22 cellular contexts compared by ENCODE assay signal in the genomic region with DNA sequence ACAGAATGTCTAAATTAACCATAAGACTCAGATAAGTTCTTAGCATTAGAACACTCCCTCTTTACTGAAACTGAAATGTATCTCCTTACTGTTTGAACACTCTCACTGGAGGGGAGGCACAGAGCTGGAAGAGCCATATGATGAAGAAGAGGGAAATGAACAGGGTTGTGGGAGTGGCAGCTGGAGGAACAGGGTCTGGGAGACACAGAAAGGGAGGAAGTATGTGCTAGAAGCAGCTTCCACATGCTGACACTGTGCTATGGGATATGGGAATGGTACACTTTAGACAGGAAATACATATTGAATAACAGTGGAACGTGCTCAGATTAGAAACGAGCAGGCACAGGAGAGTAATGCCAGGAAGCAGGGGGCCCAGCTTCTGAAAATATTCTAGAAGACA.
"Had no signal": no experiment of that assay in that cellular context is flagged by ENCODE, and none has a peak within 500 bp of the region (broad histone marks: within the 10 kb centered on the region; RNA-seq: fewer than 3 reads in every experiment).

No MANE protein-coding gene starts in this region.

- H3K9me3 Mint-ChIP-seq: activated naive CD4-positive, alpha-beta T cell treated with anti-CD3 and anti-CD28 coated beads, Interleukin-2, amount 50 U/mL, for 24 hours; activated T-cell treated with anti-CD3 and anti-CD28 coated beads, Interleukin-2, amount 50 U/mL, for 24 hours; endodermal cell; immature natural killer cell; memory B cell; neural progenitor cell; T-helper 2 cell treated with Interferon-gamma antibody and Interleukin-4, amounts not matched to agents 5 μg/mL and 100 μg/mL, for 36 hours; type B pancreatic cell had no signal

- H3K9me3 ChIP-seq: pancreas had no signal

- H3K27me3 Mint-ChIP-seq: activated CD8-positive, alpha-beta memory T cell treated with anti-CD3 and anti-CD28 coated beads, Interleukin-2, amount 10 ng/mL, durations not matched to agents 7 days and 5 days; activated naive CD4-positive, alpha-beta T cell treated with anti-CD3 and anti-CD28 coated beads, Interleukin-2, amount 50 U/mL, for 24 hours; activated T-cell treated with anti-CD3 and anti-CD28 coated beads, Interleukin-2, amount 50 U/mL, for 24 hours; memory B cell had no signal

- ATAC-seq: activated CD8-positive, alpha-beta memory T cell treated with anti-CD3 and anti-CD28 coated beads, Interleukin-2, amount 10 ng/mL, durations not matched to agents 7 days and 5 days; esophagus mucosa; left cardiac atrium had no signal

- H3K4me1 ChIP-seq: neural progenitor cell, pancreas had no signal

- H3K27ac ChIP-seq: brain microvascular endothelial cell, neural progenitor cell, pancreas had no signal

- H3K36me3 ChIP-seq: brain microvascular endothelial cell, neural progenitor cell, pancreas had no signal

- H3K4me3 ChIP-seq: neural progenitor cell, pancreas, smooth muscle cell had no signal

- H3K36me3 Mint-ChIP-seq: activated CD8-positive, alpha-beta memory T cell treated with anti-CD3 and anti-CD28 coated beads, Interleukin-2, amount 10 ng/mL, durations not matched to agents 7 days and 5 days; type B pancreatic cell had no signal

- DNase-seq: activated CD4-positive, alpha-beta T cell treated with anti-CD3 and anti-CD28 coated beads for 1 hour; activated CD4-positive, alpha-beta T cell treated with anti-CD3 and anti-CD28 coated beads, Interleukin-2, amount 50 U/mL, for 48 hours; activated CD8-positive, alpha-beta memory T cell treated with anti-CD3 and anti-CD28 coated beads, Interleukin-2, amount 10 ng/mL, durations not matched to agents 7 days and 5 days; activated effector memory CD4-positive, alpha-beta T cell treated with Interleukin-2 at 50 U/mL for 16 hours; activated T-cell treated with anti-CD3 and anti-CD28 coated beads, Interleukin-2, amount 50 U/mL, for 24 hours; amygdala; brain microvascular endothelial cell; cerebellar nuclear complex; endodermal cell; glutamatergic neuron; immature natural killer cell; left cardiac atrium; pancreas; stimulated activated naive CD4-positive, alpha-beta T cell; substantia nigra had no signal

- H3K27ac Mint-ChIP-seq: activated CD8-positive, alpha-beta memory T cell treated with anti-CD3 and anti-CD28 coated beads, Interleukin-2, amount 10 ng/mL, durations not matched to agents 7 days and 5 days; activated naive CD4-positive, alpha-beta T cell treated with anti-CD3 and anti-CD28 coated beads, Interleukin-2, amount 50 U/mL, for 24 hours; activated T-cell treated with anti-CD3 and anti-CD28 coated beads, Interleukin-2, amount 50 U/mL, for 24 hours; endodermal cell; immature natural killer cell; memory B cell; neural progenitor cell; T-helper 2 cell treated with Interferon-gamma antibody and Interleukin-4, amounts not matched to agents 5 μg/mL and 100 μg/mL, for 36 hours; type B pancreatic cell had no signal

- H3K4me1 Mint-ChIP-seq: activated CD8-positive, alpha-beta memory T cell treated with anti-CD3 and anti-CD28 coated beads, Interleukin-2, amount 10 ng/mL, durations not matched to agents 7 days and 5 days; activated naive CD4-positive, alpha-beta T cell treated with anti-CD3 and anti-CD28 coated beads, Interleukin-2, amount 50 U/mL, for 24 hours; immature natural killer cell had no signal

- H3K4me3 Mint-ChIP-seq: activated CD8-positive, alpha-beta memory T cell treated with anti-CD3 and anti-CD28 coated beads, Interleukin-2, amount 10 ng/mL, durations not matched to agents 7 days and 5 days; activated naive CD4-positive, alpha-beta T cell treated with anti-CD3 and anti-CD28 coated beads, Interleukin-2, amount 50 U/mL, for 24 hours; activated T-cell treated with anti-CD3 and anti-CD28 coated beads, Interleukin-2, amount 50 U/mL, for 24 hours; endodermal cell; immature natural killer cell; memory B cell; neural progenitor cell; T-helper 2 cell treated with Interferon-gamma antibody and Interleukin-4, amounts not matched to agents 5 μg/mL and 100 μg/mL, for 36 hours; type B pancreatic cell had no signal

- H3K27me3 ChIP-seq: brain microvascular endothelial cell, neural progenitor cell, pancreas had no signal
